ENCODE assay signal across 9 cellular contexts in genomic region chr1:41086921-41087320, GRCh38.
"Had no signal": no experiment of that assay in that cellular context is flagged by ENCODE, and none has a peak within 500 bp of the region (broad histone marks: within the 10 kb centered on the region; RNA-seq: fewer than 3 reads in every experiment).

No MANE protein-coding gene starts in this region.

- H3K4me3 ChIP-seq: GM23248, HAP-1 had no signal

- H3K9me3 ChIP-seq: HAP-1 had no signal

- H3K4me2 ChIP-seq: KMS-11 had no signal

- ATAC-seq: HCT116 had no signal

- H3K27ac ChIP-seq: GM23248, KMS-11 had no signal

- H3K9ac ChIP-seq: GM23248, KMS-11 had no signal

- FAIRE-seq: HTR-8/SVneo had no signal

- H2AFZ ChIP-seq: GM23248 had no signal

- DNase-seq: GM23248, GOT3, H7, IMR-90, KBM-7 had no signal
